10 cellular contexts compared by ENCODE assay signal in the genomic region with DNA sequence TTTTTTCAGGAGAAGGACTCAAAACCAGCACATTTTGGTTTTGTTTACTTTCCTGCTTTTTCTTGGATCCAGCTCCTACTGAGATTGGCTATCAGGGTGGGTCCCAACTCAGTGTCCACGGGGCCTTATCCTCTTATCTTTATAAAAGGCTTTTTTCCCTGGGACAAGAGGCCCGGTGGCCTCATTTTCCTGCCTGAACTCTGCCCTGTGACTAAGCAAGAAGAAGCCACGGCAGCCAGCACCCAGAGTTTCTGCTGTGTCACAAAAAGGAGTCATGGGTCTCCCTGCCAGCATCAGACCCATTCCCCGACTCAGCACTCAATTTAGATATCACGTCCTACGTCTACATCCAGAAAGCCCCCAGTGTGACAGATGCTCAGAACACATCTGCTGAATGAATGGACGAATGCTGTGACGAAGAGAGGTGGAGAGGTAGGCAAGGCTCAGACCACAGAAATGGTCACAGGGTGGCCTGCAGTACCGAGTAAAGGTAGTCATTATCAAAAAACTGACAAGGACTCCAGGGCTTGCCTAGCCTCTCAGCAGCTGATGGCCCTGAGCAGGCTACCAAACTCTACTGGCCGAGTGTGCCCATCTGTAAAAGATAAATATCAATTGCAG. TPM values are rescaled to one million over a fixed set of nuclear protein-coding genes. Genes with fewer than 3 reads are reported as not detected.
DNase-seq lines count a peak whose midpoint lies in the region; ATAC-seq and TF ChIP-seq lines count a peak whose summit lies in the region.
"Had no signal": no experiment of that assay in that cellular context is flagged by ENCODE, and none has a peak within 500 bp of the region (broad histone marks: within the 10 kb centered on the region; RNA-seq: fewer than 3 reads in every experiment).

No MANE protein-coding gene starts in this region.

- peak overlapping the region; percentile 19 for H3K27ac Mint-ChIP-seq in chondrocyte (ENCODE audit: unreplicated experiment)

- H3K4me1 Mint-ChIP-seq in chondrocyte (ENCODE audit: low read depth) = peaks cover 33% of the 10 kb centered on the region

- no peaks in the 10 kb centered on the region for H3K36me3 Mint-ChIP-seq in chondrocyte (ENCODE audit: low read depth)

- H3K4me3 ChIP-seq in HUES64 (ENCODE audit: low read length) (no peak overlapping the region), mesendoderm (ENCODE audit: low read length) (no peak overlapping the region)

- H2AK5ac ChIP-seq in mesendoderm (ENCODE audit: low read length) = no peak overlapping the region

- WGBS in HUES64 = 87% methylated on average over 10 of the region's 10 CpGs
- no CpG with 5 or more reads among the region's 10 CpGs for WGBS in mesendoderm (ENCODE audit: extremely low coverage, insufficient coverage, low lambda C conversion rate)

- H3K9ac ChIP-seq in HUES64 (ENCODE audit: low read depth, low read length) (no peak overlapping the region), mesendoderm (ENCODE audit: low read length) (peak overlapping the region; percentile 29)

- peaks cover 98% of the 10 kb centered on the region for H3K79me2 ChIP-seq in mesendoderm (ENCODE audit: control insufficient read depth, insufficient read depth, low read length)

- no peak overlapping the region for H2BK120ac ChIP-seq in mesendoderm (ENCODE audit: low read depth, low read length)

- no peak overlapping the region for H2BK5ac ChIP-seq in mesendoderm (ENCODE audit: low read length)

- H3K27me3 ChIP-seq in HUES64 (ENCODE audit: insufficient read depth, low read length) (no peaks in the 10 kb centered on the region), mesendoderm (ENCODE audit: insufficient read depth, low read length, poor library complexity) (no peaks in the 10 kb centered on the region)
- H3K27me3 ChIP-seq: BE2C had no signal

- H3K9me3 ChIP-seq in HUES64 (ENCODE audit: insufficient read depth, low read depth, low read length) = no peaks in the 10 kb centered on the region
- H3K9me3 ChIP-seq: BE2C had no signal

- H3K4me2 ChIP-seq in mesendoderm (ENCODE audit: low read length) = no peak overlapping the region

- H3K18ac ChIP-seq in mesendoderm (ENCODE audit: low read length) = no peak overlapping the region

- H3K4me1 ChIP-seq in HUES64 (ENCODE audit: insufficient read depth, low read length) (peaks cover 9% of the 10 kb centered on the region; the same call in 1 of the 2 replicates), mesendoderm (ENCODE audit: control insufficient read depth, low read depth, low read length) (peaks cover 5% of the 10 kb centered on the region)

- H3K79me1 ChIP-seq in mesendoderm (ENCODE audit: low read length) = peaks cover 8% of the 10 kb centered on the region

- ATAC-seq in GM21381 (IDR thresholded peaks at IDR 0.05; ENCODE audit: unreplicated experiment) (no peak), HG03520 (IDR thresholded peaks at IDR 0.05; ENCODE audit: unreplicated experiment) (no peak), HG02973 (IDR thresholded peaks at IDR 0.05; ENCODE audit: unreplicated experiment) (no peak)

- no peak overlapping the region for H4K8ac ChIP-seq in mesendoderm (ENCODE audit: low read depth, low read length)

- H3K23ac ChIP-seq in mesendoderm (ENCODE audit: low read length) = no peak overlapping the region

- no peak overlapping the region for H2BK15ac ChIP-seq in mesendoderm (replicated peaks; ENCODE audit: low read depth)

- H3K4me3 Mint-ChIP-seq in chondrocyte (ENCODE audit: unreplicated experiment) = no peak overlapping the region

- no peaks in the 10 kb centered on the region for H3K9me3 Mint-ChIP-seq in chondrocyte (ENCODE audit: low read depth)

- DNase-seq in A172 (ENCODE audit: low spot score) (peak; percentile 62), chondrocyte (ENCODE audit: low spot score) (no peak), mesendoderm (no peak)
- no peak for DNase-seq in activated CD8-positive, alpha-beta memory T cell treated with anti-CD3 and anti-CD28 coated beads for 24 hours
- DNase-seq: BE2C, H7 had no signal

- H4K5ac ChIP-seq in mesendoderm (ENCODE audit: low read length) = no peak overlapping the region

- H3K27ac ChIP-seq in HUES64 (ENCODE audit: low read depth, low read length) (0 out of 2 replicates have a peak overlapping the region, but pooled peaks have one; percentile 17), mesendoderm (ENCODE audit: low read depth, low read length) (peak overlapping the region; percentile 1)

- TF ChIP-seq CTCF in chondrocyte (IDR thresholded peaks at IDR 0.05) = no peak

- peak overlapping the region; percentile 1 for H3K56ac ChIP-seq in mesendoderm (ENCODE audit: low read length)

- H3K27me3 Mint-ChIP-seq in chondrocyte (ENCODE audit: low read depth) = no peaks in the 10 kb centered on the region

- H3K36me3 ChIP-seq in HUES64 (ENCODE audit: insufficient read depth, low read length) = no peaks in the 10 kb centered on the region
- no peaks in the 10 kb centered on the region for H3K36me3 ChIP-seq in mesendoderm (ENCODE audit: control insufficient read depth, insufficient read depth, low read length)
- H3K36me3 ChIP-seq: BE2C had no signal

- no peak overlapping the region for H3K4ac ChIP-seq in mesendoderm (ENCODE audit: low read depth, low read length)

RNA-seq across cellular contexts. Expression of a gene that starts 16.7 kb away (rescaled TPM):
- 30.7 and 60.3 TPM in 2 replicates for total RNA-seq in A172 (2014; rRNA removed; shearing (Covaris generic))
- polyA plus RNA-seq in HUES64 (2013, experiment 1 of 2) = 39.8 TPM
- polyA plus RNA-seq in HUES64 (2013, experiment 2 of 2) = 45.5 TPM
- total RNA-seq in chondrocyte = 60.5 to 71.1 TPM (median 62.1 TPM) in 3 replicates
- 58.5 TPM for polyA plus RNA-seq in mesendoderm (2013, experiment 1 of 2)
- polyA plus RNA-seq in mesendoderm (2013, experiment 2 of 2) = 57.0 TPM
